ENCODE assay signal across 7 cellular contexts in genomic region chr1:35557118-35557610, GRCh38. TPM values are rescaled to one million over a fixed set of nuclear protein-coding genes. Genes with fewer than 3 reads are reported as not detected.
DNase-seq lines count a peak whose midpoint lies in the region; ATAC-seq and TF ChIP-seq lines count a peak whose summit lies in the region.

TSS of gene KIAA0319L (minus strand) at chr1:35557403. CDS start at chr1:35554491, 2,912 bp downstream.

- no peaks in the 10 kb centered on the region for H3K9me3 ChIP-seq in NT2/D1 (ENCODE audit: insufficient read depth, low read length)
- H3K9me3 ChIP-seq in body of pancreas: no peaks in the 10 kb centered on the region
- no peaks in the 10 kb centered on the region for H3K9me3 ChIP-seq in iPS-15b (ENCODE audit: control insufficient read depth, insufficient read depth, low read length)

- peak within 1 kb of the TSS; percentile 98 for H3K9ac ChIP-seq in NT2/D1 (ENCODE audit: insufficient read length, low read depth)
- H3K9ac ChIP-seq in iPS-15b (ENCODE audit: low read depth, low read length): peak within 1 kb of the TSS; percentile 96

- intact Hi-C loops in body of pancreas (cut with DNase I): no loop called here

- ATAC-seq in GM19397 (IDR thresholded peaks at IDR 0.05; ENCODE audit: unreplicated experiment): peak; percentile 73
- peak; percentile 79 for ATAC-seq in HG03439 (IDR thresholded peaks at IDR 0.05; ENCODE audit: unreplicated experiment)
- peak; percentile 82 for ATAC-seq in body of pancreas

- WGBS in body of pancreas, 2 donors: 0 to 1% methylated on average over 6 to 38 of the region's 39 CpGs

- TF ChIP-seq CTCF in body of pancreas (IDR thresholded peaks at IDR 0.05): peak in 1 of 7 experiments; percentile 15
- TF ChIP-seq CTCF in retinal pigment epithelial cell (conservative IDR thresholded peaks at IDR 0.05; ENCODE audit: low read depth, low read length): no peak

- peak within 1 kb of the TSS; percentile 92 to 99 (median 98) for H3K27ac ChIP-seq in body of pancreas

- H3K4me3 ChIP-seq in NT2/D1 (ENCODE audit: insufficient read length, low read depth): peak within 1 kb of the TSS; percentile 89
- peak within 1 kb of the TSS; percentile 73 to 76 for H3K4me3 ChIP-seq in body of pancreas
- H3K4me3 ChIP-seq in iPS-15b (ENCODE audit: low read depth, low read length): peak within 1 kb of the TSS; percentile 93
- H3K4me3 ChIP-seq in retinal pigment epithelial cell (ENCODE audit: low read length): peak within 1 kb of the TSS; percentile 74

- TF ChIP-seq POLR2A in body of pancreas (IDR thresholded peaks at IDR 0.05): peak; percentile 54 to 83 (median 78)

- DNase-seq in Daoy (ENCODE audit: low read depth) (no peak), NT2/D1 (ENCODE audit: low read depth, low spot score) (no peak), body of pancreas (peak; percentile 85 to 89 (median 88)), retinal pigment epithelial cell (ENCODE audit: low read depth) (peak; percentile 30)

- H3K27me3 ChIP-seq in NT2/D1 (ENCODE audit: insufficient read depth, insufficient read length) (no peaks in the 10 kb centered on the region), body of pancreas (no peaks in the 10 kb centered on the region), iPS-15b (ENCODE audit: control insufficient read depth, insufficient read depth, low read length) (no peaks in the 10 kb centered on the region)

- H3K36me3 ChIP-seq in NT2/D1 (ENCODE audit: insufficient read depth, insufficient read length, low read length) (peaks cover 54% of the 10 kb centered on the region), body of pancreas (replicated peaks in 1 of 2; ENCODE audit: insufficient read depth in 1 of 2, low read depth in 2 of 2) (no peaks in the 10 kb centered on the region), iPS-15b (ENCODE audit: control insufficient read depth, insufficient read depth, low read length) (peaks cover 21% of the 10 kb centered on the region)

- peaks cover 10% of the 10 kb centered on the region for H3K4me1 ChIP-seq in NT2/D1 (ENCODE audit: insufficient read depth, insufficient read length)
- H3K4me1 ChIP-seq in body of pancreas: peaks cover 73% of the 10 kb centered on the region
- peaks cover 27% of the 10 kb centered on the region for H3K4me1 ChIP-seq in iPS-15b (ENCODE audit: control insufficient read depth, insufficient read depth, low read length)

RNA-seq across cellular contexts. Expression of gene KIAA0319L, which starts in this region (rescaled TPM):
- 12.1 and 16.1 TPM in 2 replicates for total RNA-seq in Daoy (2014; rRNA removed; shearing (Covaris generic))
- total RNA-seq in body of pancreas: 10 to 100 TPM; 61.0 to 74.5 TPM

Comparison
In these comparisons a context has a peak if more than half of its experiments do, and no peak if none do; other contexts are left out.
1. DNase-seq: peak in body of pancreas (4 of 4) and retinal pigment epithelial cell (single experiment); none in Daoy (single experiment) and NT2/D1 (single experiment).
2. Peak in every context shown above with its lines, with median percentiles within 50 percentile points of each other: ATAC-seq and H3K4me3 ChIP-seq.